ENCODE assay signal across 1 cellular context in genomic region chr21:45981641-45982255, GRCh38.
TF ChIP-seq lines count a peak whose summit lies in the region.

TSS of gene COL6A1 (plus strand) at chr21:45981770. CDS start at chr21:45981851, 81 bp downstream.

TF ChIP-seq in SK-N-SH, 30 proteins besides CTCF, POLR2A, EP300 and RAD21:
- TF ChIP-seq IRF3 (IDR thresholded peaks at IDR 0.05; ENCODE audit: low read depth, low read length) (no peak), TAF1 (IDR thresholded peaks at IDR 0.05; ENCODE audit: borderline replicate concordance, low read depth, low read length) (peak; percentile 26)
